In the genomic region with DNA sequence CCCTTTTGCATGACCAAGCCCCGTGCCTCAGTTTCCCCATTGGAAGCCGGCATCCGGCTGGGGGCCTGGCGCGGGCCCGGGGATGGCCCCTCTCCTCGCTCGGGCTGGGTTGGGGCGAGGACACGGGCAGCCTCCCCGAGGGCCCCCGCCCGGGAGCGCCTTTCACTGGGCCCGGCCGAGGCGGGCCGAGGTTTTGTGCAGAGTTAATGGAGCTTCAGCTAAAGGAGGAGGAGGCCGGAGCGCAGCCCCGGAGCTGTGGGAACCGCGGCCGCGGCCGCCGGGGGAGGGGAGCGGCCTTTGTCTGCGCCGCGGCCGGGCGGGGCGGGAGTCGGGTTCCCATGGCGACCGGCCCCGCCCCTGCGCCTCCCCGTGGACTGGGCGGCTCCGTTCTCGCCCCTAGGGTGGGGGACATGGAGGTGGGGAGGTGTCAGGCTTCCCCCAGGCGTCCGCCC, we compare ENCODE assay signal across 8 cellular contexts. TPM values are rescaled to one million over a fixed set of nuclear protein-coding genes. Genes with fewer than 3 reads are reported as not detected.
DNase-seq lines count a peak whose midpoint lies in the region; ATAC-seq and TF ChIP-seq lines count a peak whose summit lies in the region.

No MANE protein-coding gene starts in this region.

- H3K27ac ChIP-seq in esophagus squamous epithelium (peak overlapping the region in 3 of 4 donors; percentile 55 to 84 (median 80)), neural progenitor cell (no peak overlapping the region)

- H3K36me3 ChIP-seq in esophagus squamous epithelium (peaks cover 14 to 29% (median 17%) of the 10 kb centered on the region in 3 donors), neural progenitor cell (no peaks in the 10 kb centered on the region)

- peaks cover 59% of the 10 kb centered on the region for H4K20me1 ChIP-seq in neural progenitor cell (ENCODE audit: low read depth)

- peaks cover 10% of the 10 kb centered on the region for H3K27me3 Mint-ChIP-seq in neural progenitor cell (ENCODE audit: insufficient read depth, low read depth)

- H3K36me3 Mint-ChIP-seq in neural progenitor cell: peaks cover 12% of the 10 kb centered on the region

- no peak overlapping the region for H3K9ac ChIP-seq in neural progenitor cell

- TF ChIP-seq CTCF in esophagus squamous epithelium (IDR thresholded peaks at IDR 0.05) (peak in 4 of 6 experiments; percentile 9 to 39 (median 28)), neural progenitor cell (IDR thresholded peaks at IDR 0.05) (peak; percentile 31)

- TF ChIP-seq POLR2A in esophagus squamous epithelium (IDR thresholded peaks at IDR 0.05): no peak

- peaks cover 36% of the 10 kb centered on the region for H3F3A ChIP-seq in neural progenitor cell (ENCODE audit: low read depth)

- H3K4me3 ChIP-seq in esophagus squamous epithelium: peak overlapping the region; percentile 37 to 74 (median 58)
- H3K4me3 ChIP-seq in neural progenitor cell: peak overlapping the region; percentile 49

- peak overlapping the region; percentile 83 for H3K4me3 Mint-ChIP-seq in neural progenitor cell

- H3K9me3 Mint-ChIP-seq in neural progenitor cell: no peaks in the 10 kb centered on the region

- peaks cover 41 to 84% (median 50%) of the 10 kb centered on the region in 3 donors for H3K4me1 ChIP-seq in esophagus squamous epithelium
- H3K4me1 ChIP-seq in neural progenitor cell: peaks cover 22% of the 10 kb centered on the region

- no CpG with 5 or more reads among the region's 45 CpGs for WGBS in esophagus squamous epithelium, 2 donors

- peaks cover 27% of the 10 kb centered on the region for H3K4me1 Mint-ChIP-seq in neural progenitor cell

- ATAC-seq in GM18517 (IDR thresholded peaks at IDR 0.05; ENCODE audit: unreplicated experiment): no peak

- H3K9me3 ChIP-seq in esophagus squamous epithelium (no peaks in the 10 kb centered on the region), neural progenitor cell (ENCODE audit: low read depth) (no peaks in the 10 kb centered on the region)

- H2AFZ ChIP-seq in neural progenitor cell (replicated peaks): no peak overlapping the region

- H3K79me2 ChIP-seq in neural progenitor cell (ENCODE audit: low read depth): no peaks in the 10 kb centered on the region

- H3K27ac Mint-ChIP-seq in neural progenitor cell: no peak overlapping the region

- intact Hi-C loops in esophagus squamous epithelium (cut with DNase I): no loop called here

- peaks cover 0 to 14% (median 0%) of the 10 kb centered on the region in 4 donors for H3K27me3 ChIP-seq in esophagus squamous epithelium
- peaks cover 50% of the 10 kb centered on the region for H3K27me3 ChIP-seq in neural progenitor cell

- H3K4me2 ChIP-seq in neural progenitor cell: peak overlapping the region; percentile 92

- DNase-seq in activated gamma-delta T cell treated with Interleukin-2 at 50 U/mL for 16 hours (peak; percentile 45), activated gamma-delta T cell (lab: John Stamatoyannopoulos, UW) (no peak), NCI-H510A (lab: John Stamatoyannopoulos, UW) (peak; percentile 46), activated T-cell treated with anti-CD3 and anti-CD28 coated beads for 4 hours (peak; percentile 48), esophagus squamous epithelium (lab: John Stamatoyannopoulos, UW) (no peak), neural progenitor cell (ENCODE audit: low spot score) (peak; percentile 96), pons (ENCODE audit: low spot score) (no peak)

RNA-seq across cellular contexts. Expression of a gene that starts 1.4 kb away (rescaled TPM):
- total RNA-seq in esophagus squamous epithelium (1 to 10 TPM; 2.4 to 5.7 (median 3.5) TPM), neural progenitor cell (ENCODE audit: low replicate concordance) (0.37 TPM in 1 of 2 replicates, not detected in the other)

RNA-seq across cellular contexts. Expression of a gene that starts 10.1 kb away (rescaled TPM):
- total RNA-seq in esophagus squamous epithelium: 1 to 10 TPM in 3 of 4 donors, under 1 TPM in 1; 0.19 to 6.9 (median 2.3) TPM
- total RNA-seq in neural progenitor cell (ENCODE audit: low replicate concordance): 18.7 and 28.4 TPM in 2 replicates

RNA-seq across cellular contexts. Expression of a gene that starts 20.5 kb away (rescaled TPM):
- total RNA-seq in esophagus squamous epithelium (10 to 100 TPM; 18.2 to 46.3 (median 35.6) TPM), neural progenitor cell (ENCODE audit: low replicate concordance) (5.4 and 27.6 TPM in 2 replicates)

RNA-seq across cellular contexts. Expression of a gene that starts 26.7 kb away (rescaled TPM):
- total RNA-seq in esophagus squamous epithelium: 10 to 100 TPM; 20.3 to 44.3 (median 32.2) TPM
- 16.9 and 44.6 TPM in 2 replicates for total RNA-seq in neural progenitor cell (ENCODE audit: low replicate concordance)

RNA-seq across cellular contexts. Expression of a gene that starts 35.9 kb away (rescaled TPM):
- total RNA-seq in esophagus squamous epithelium (100 to 1,000 TPM in 3 of 4 donors, 10 to 100 TPM in 1; 80.9 to 231 (median 129) TPM), neural progenitor cell (ENCODE audit: low replicate concordance) (32.4 and 94.1 TPM in 2 replicates)

Comparison
In these comparisons a context has a peak if more than half of its experiments do, and no peak if none do; other contexts are left out.
1. DNase-seq: peak in activated gamma-delta T cell treated with Interleukin-2 at 50 U/mL for 16 hours (single experiment), NCI-H510A (single experiment), activated T-cell treated with anti-CD3 and anti-CD28 coated beads for 4 hours (single experiment) and neural progenitor cell (single experiment); none in activated gamma-delta T cell (single experiment), esophagus squamous epithelium (single experiment) and pons (single experiment).